In the genomic region with DNA sequence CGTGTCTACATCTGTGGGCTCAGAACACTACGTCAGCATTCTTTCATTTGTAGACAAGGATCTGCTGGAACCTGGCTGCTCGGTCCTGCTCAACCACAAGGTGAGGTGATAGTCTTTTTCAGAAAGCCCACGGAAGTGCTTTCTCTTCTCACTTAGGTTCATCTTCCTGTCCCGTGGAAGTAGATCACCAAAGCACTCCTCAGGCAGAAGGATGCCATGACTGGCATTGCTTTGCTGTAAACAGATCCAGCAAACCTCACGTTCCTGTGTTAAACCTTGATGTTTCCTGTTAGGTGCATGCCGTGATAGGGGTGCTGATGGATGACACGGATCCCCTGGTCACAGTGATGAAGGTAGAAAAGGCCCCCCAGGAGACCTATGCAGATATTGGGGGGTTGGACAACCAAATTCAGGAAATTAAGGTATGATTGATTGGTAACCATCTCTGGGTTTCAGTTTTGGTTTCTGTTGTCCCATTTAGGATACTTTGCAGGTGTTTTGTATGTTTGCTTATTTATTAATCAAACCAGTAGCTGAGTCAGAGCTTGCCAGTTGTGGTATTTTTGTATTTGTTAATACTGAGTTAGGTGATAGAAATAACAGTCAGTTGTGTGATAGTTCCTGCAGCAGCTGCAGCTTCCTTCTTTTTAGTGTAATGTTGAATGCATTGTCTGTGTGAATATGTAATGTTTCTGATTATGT, we compare ENCODE assay signal across 12 cellular contexts. TPM values are rescaled to one million over a fixed set of nuclear protein-coding genes. Genes with fewer than 3 reads are reported as not detected.
DNase-seq lines count a peak whose midpoint lies in the region; ATAC-seq, FAIRE-seq and TF ChIP-seq lines count a peak whose summit lies in the region.
"Had no signal": no experiment of that assay in that cellular context is flagged by ENCODE, and none has a peak within 500 bp of the region (broad histone marks: within the 10 kb centered on the region; RNA-seq: fewer than 3 reads in every experiment).

No MANE protein-coding gene starts in this region.

- CTCF ChIA-PET in GM12878 (lab: Yijun Ruan, JAX) (interaction anchor here (1.3 to 1.6 kb wide), 2 partner anchors 28 to 324 kb away, joined by 3 read pairs; no protein-coding TSS in a partner anchor), Calu3 (lab: Charles Lee) (interaction anchor here (0.8 to 1.3 kb wide), 2 partner anchors 8 to 38 kb away, joined by 3 to 4 read pairs; a partner anchor contains a TSS)

- in situ Hi-C loops in GM12878 (cut with MboI) = no loop called here

- H3K4me1 Mint-ChIP-seq in Calu3 (ENCODE audit: low read depth, unreplicated experiment) = no peaks in the 10 kb centered on the region
- peaks cover 1% of the 10 kb centered on the region; the same call in 1 of the 2 replicates for H3K4me1 Mint-ChIP-seq in HFFc6 (ENCODE audit: low read depth)
- peaks cover 2 to 3% (median 2%) of the 10 kb centered on the region in 4 donors for H3K4me1 Mint-ChIP-seq in naive thymus-derived CD8-positive, alpha-beta T cell

- no peak overlapping the region for H3K9ac ChIP-seq in GM12878 (ENCODE audit: control insufficient read depth, insufficient read depth, low read length)

- no peak overlapping the region for H3K4me3 Mint-ChIP-seq in Calu3 (ENCODE audit: low read depth, unreplicated experiment)
- H3K4me3 Mint-ChIP-seq in HFFc6 = no peak overlapping the region
- H3K4me3 Mint-ChIP-seq in naive thymus-derived CD8-positive, alpha-beta T cell = no peak overlapping the region

- H3K27ac Mint-ChIP-seq in Calu3 (ENCODE audit: unreplicated experiment) (no peak overlapping the region), HFFc6 (no peak overlapping the region)
- H3K27ac Mint-ChIP-seq in naive thymus-derived CD8-positive, alpha-beta T cell = peak overlapping the region in 3 of 10 donors; percentile 41 to 55 (median 51)

- no peak for TF ChIP-seq POLR2A in GM12878 (IDR thresholded peaks at IDR 0.05; ENCODE audit: low read depth, low read length)

- RAD21 ChIA-PET in GM12878 (lab: Charles Lee; ENCODE audit: unreplicated experiment) = no interaction called here

- intact Hi-C loops in GM12878 (cut with micrococcal nuclease; ENCODE audit: unreplicated experiment) (no loop called here), Calu3 (cut with micrococcal nuclease; ENCODE audit: unreplicated experiment) (no loop called here)

- TF ChIP-seq RAD21 in GM12878 (IDR thresholded peaks at IDR 0.05; ENCODE audit: insufficient read depth, low read depth, low read length) = no peak

- H3K4me2 ChIP-seq in GM12878 (ENCODE audit: control insufficient read depth, insufficient read depth) = no peak overlapping the region

- FAIRE-seq in GM12878 (lab: Jason Lieb, UNC) = no peak
- FAIRE-seq: bronchial epithelial cell had no signal

- no peak for DNase-seq in GM12878 (ENCODE audit: low read depth, low spot score)
- no peak for DNase-seq in Calu3
- DNase-seq in HFFc6 = no peak
- DNase-seq in naive thymus-derived CD8-positive, alpha-beta T cell = no peak
- DNase-seq: esophagus squamous epithelium, Karpas-422, NCI-H510A treated with DMSO at 0.1 percent for 48 hours had no signal

- SMC1A ChIA-PET in GM12878 (lab: Charles Lee; ENCODE audit: uncharacterized antibody, unreplicated experiment) = interaction anchor here (1.1 kb wide), 1 partner anchor 25 kb away, joined by 3 read pairs; no protein-coding TSS in a partner anchor

- no peak overlapping the region for H3K4me3 ChIP-seq in GM12878
- H3K4me3 ChIP-seq: esophagus squamous epithelium, SK-N-MC had no signal

- no peak overlapping the region for H2AFZ ChIP-seq in GM12878 (ENCODE audit: control insufficient read depth, low read depth, low read length)

- no peaks in the 10 kb centered on the region for H3K9me3 ChIP-seq in GM12878 (replicated peaks; ENCODE audit: control insufficient read depth, insufficient read depth, low read length)
- H3K9me3 ChIP-seq: esophagus squamous epithelium had no signal

- TF ChIP-seq EP300 in GM12878 (IDR thresholded peaks at IDR 0.05; ENCODE audit: borderline replicate concordance in 1 of 2, control insufficient read depth in 1 of 2, low read depth in 2 of 2, low read length in 2 of 2) = no peak

- H3K27me3 Mint-ChIP-seq in Calu3 (ENCODE audit: unreplicated experiment) (no peaks in the 10 kb centered on the region), HFFc6 (ENCODE audit: insufficient read depth) (no peaks in the 10 kb centered on the region; the same call in 1 of the 2 replicates)
- H3K27me3 Mint-ChIP-seq in naive thymus-derived CD8-positive, alpha-beta T cell = no peaks in the 10 kb centered on the region

- POLR2A ChIA-PET in GM12878 (lab: Charles Lee) = no interaction called here
- POLR2A ChIA-PET in naive thymus-derived CD8-positive, alpha-beta T cell (lab: Charles Lee) = no interaction called here

- H3K4me1 ChIP-seq in GM12878 (ENCODE audit: control insufficient read depth, insufficient read depth, low read length) = 0 out of 2 replicates have a peak, but pooled peaks cover 3% of the 10 kb centered on the region

- ATAC-seq in GM19025 (IDR thresholded peaks at IDR 0.05; ENCODE audit: low read depth, unreplicated experiment) (peak; percentile 81), GM21528 (IDR thresholded peaks at IDR 0.05; ENCODE audit: low FRiP score, unreplicated experiment) (peak; percentile 83), HG03139 (IDR thresholded peaks at IDR 0.05; ENCODE audit: unreplicated experiment) (peak; percentile 82), GM12878 (peak; percentile 78)
- no peak for ATAC-seq in naive thymus-derived CD8-positive, alpha-beta T cell

- TF ChIP-seq CTCF in GM12878 (IDR thresholded peaks at IDR 0.05 in 2 of 3, conservative IDR thresholded peaks at IDR 0.05 in 1 of 3; ENCODE audit: control insufficient read depth in 2 of 3, extremely low read depth in 1 of 3, insufficient read depth in 1 of 3, low read depth in 3 of 3, low read length in 3 of 3) (no peak), Calu3 (IDR thresholded peaks at IDR 0.05; ENCODE audit: unreplicated experiment) (no peak), HFFc6 (IDR thresholded peaks at IDR 0.05) (no peak)

- H3K36me3 ChIP-seq in GM12878 (ENCODE audit: control insufficient read depth in 2 of 2, insufficient read depth in 2 of 2, low read length in 1 of 2) = peaks cover 20 to 43% of the 10 kb centered on the region in 2 experiments

- BruUV-seq in GM12878 (replicated peaks; lab: Mats Ljungman, UMichigan) (no TSS peak), Calu3 (replicated peaks; lab: Mats Ljungman, UMichigan) (no TSS peak)

- H3K27me3 ChIP-seq in GM12878 (replicated peaks in 1 of 2; ENCODE audit: control insufficient read depth in 2 of 2, insufficient read depth in 2 of 2, low read length in 1 of 2) = no peaks in the 10 kb centered on the region
- H3K27me3 ChIP-seq: esophagus squamous epithelium had no signal

- H3K9me3 Mint-ChIP-seq in Calu3 (ENCODE audit: low read depth, unreplicated experiment) = no peaks in the 10 kb centered on the region
- H3K9me3 Mint-ChIP-seq in HFFc6 = no peaks in the 10 kb centered on the region
- peaks cover 0 to 2% (median 0%) of the 10 kb centered on the region in 9 donors for H3K9me3 Mint-ChIP-seq in naive thymus-derived CD8-positive, alpha-beta T cell

- peaks cover 29% of the 10 kb centered on the region for H3K36me3 Mint-ChIP-seq in Calu3 (ENCODE audit: insufficient read depth, unreplicated experiment)
- H3K36me3 Mint-ChIP-seq in HFFc6 (ENCODE audit: low read depth) = peaks cover 34% of the 10 kb centered on the region
- H3K36me3 Mint-ChIP-seq in naive thymus-derived CD8-positive, alpha-beta T cell = peaks cover 6 to 88% (median 28%) of the 10 kb centered on the region in 3 donors

- H3K27ac ChIP-seq in GM12878 (ENCODE audit: control insufficient read depth, insufficient read depth) = 0 out of 2 replicates have a peak overlapping the region, but pooled peaks have one; percentile 1
- H3K27ac ChIP-seq: esophagus squamous epithelium, SK-N-MC had no signal

- WGBS in GM12878 (ENCODE audit: insufficient coverage, insufficient replicate concordance, low lambda C conversion rate, missing lambda C conversion rate) = 30% methylated on average over 8 of the region's 8 CpGs

- H3K79me2 ChIP-seq in GM12878 (ENCODE audit: control insufficient read depth, insufficient read depth, low read length) = peaks cover 1% of the 10 kb centered on the region; the same call in 1 of the 2 replicates

- H4K20me1 ChIP-seq in GM12878 (ENCODE audit: control insufficient read depth, insufficient read depth) = no peaks in the 10 kb centered on the region

TF ChIP-seq in GM12878, 131 proteins besides CTCF, POLR2A, EP300 and RAD21 (continues in another document):
- no peak for TF ChIP-seq SUPT20H (IDR thresholded peaks at IDR 0.05; ENCODE audit: borderline replicate concordance, control insufficient read depth, low read depth, low read length)
- TF ChIP-seq, protein P1, sequence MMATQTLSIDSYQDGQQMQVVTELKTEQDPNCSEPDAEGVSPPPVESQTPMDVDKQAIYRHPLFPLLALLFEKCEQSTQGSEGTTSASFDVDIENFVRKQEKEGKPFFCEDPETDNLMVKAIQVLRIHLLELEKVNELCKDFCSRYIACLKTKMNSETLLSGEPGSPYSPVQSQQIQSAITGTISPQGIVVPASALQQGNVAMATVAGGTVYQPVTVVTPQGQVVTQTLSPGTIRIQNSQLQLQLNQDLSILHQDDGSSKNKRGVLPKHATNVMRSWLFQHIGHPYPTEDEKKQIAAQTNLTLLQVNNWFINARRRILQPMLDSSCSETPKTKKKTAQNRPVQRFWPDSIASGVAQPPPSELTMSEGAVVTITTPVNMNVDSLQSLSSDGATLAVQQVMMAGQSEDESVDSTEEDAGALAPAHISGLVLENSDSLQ (IDR thresholded peaks at IDR 0.05) = peak; percentile 85

RNA-seq across cellular contexts. Expression of a gene that starts 7.5 kb away (rescaled TPM):
- 34.5 and 36.4 TPM in 2 replicates for total RNA-seq in GM12878 (2013; cell fraction: nucleolus; rRNA removed)
- 112 and 129 TPM in 2 replicates for total RNA-seq in GM12878 (2014; rRNA removed)
- total RNA-seq in GM12878 (2014; rRNA removed; fragmentation: Illumina TruSeq; extraction: Trizol) = 260 and 277 TPM in 2 replicates
- total RNA-seq in GM12878 (2021) = 91.5 and 97.4 TPM in 2 replicates
- 70.6 TPM for polyA plus RNA-seq in GM12878 (2011; ENCODE audit: low read depth)
- 160 and 232 TPM in 2 replicates for polyA plus RNA-seq in GM12878 (2011; rRNA removed)
- 59.7 and 67.4 TPM in 2 replicates for polyA plus RNA-seq in GM12878 (2011; cell fraction: cytosol; rRNA removed)
- 58.3 and 62.8 TPM in 2 replicates for polyA plus RNA-seq in GM12878 (2011; cell fraction: nucleus; rRNA removed)
- 64.2 and 108 TPM in 2 replicates for polyA plus RNA-seq in GM12878 (2012)
- polyA plus RNA-seq in GM12878 (2014; fragmentation: Illumina TruSeq; extraction: Trizol) = 286 and 401 TPM in 2 replicates
- 100 to 1,000 TPM; 194 to 255 TPM for polyA plus RNA-seq in GM12878 (2014; fragmentation: Nextera tagmentation; extraction: Ambion mirVana)
- 114 and 135 TPM in 2 replicates for polyA plus RNA-seq in GM12878 (2014; rRNA removed)
- polyA plus RNA-seq in GM12878 (2016; fragmentation: Nextera tagmentation; extraction: Ambion mirVana) = 100 to 1,000 TPM; 224 to 226 TPM
- 48.7 and 62.2 TPM in 2 replicates for polyA minus RNA-seq in GM12878 (2011; rRNA and poly(A)+ RNA removed)
- 24.9 and 25.0 TPM in 2 replicates for polyA minus RNA-seq in GM12878 (2011; cell fraction: cytosol; rRNA and poly(A)+ RNA removed)
- polyA minus RNA-seq in GM12878 (2011; cell fraction: nucleus; rRNA and poly(A)+ RNA removed) = 9.9 and 18.2 TPM in 2 replicates
- 147 and 149 TPM in 2 replicates for total RNA-seq in Calu3 (2022)
- total RNA-seq in HFFc6 (2021; fragmentation: NEBNext Ultra II Directional; extraction: Animal tissue kit (Norgen Biotek cat#: 25700)) = 100 to 1,000 TPM; 135 to 154 (median 150) TPM
- total RNA-seq in naive thymus-derived CD8-positive, alpha-beta T cell = 10 to 100 TPM; 57.9 to 60.0 TPM
- 100 to 1,000 TPM in 2 of 3 donors, 10 to 100 TPM in 1; 92.8 to 117 (median 109) TPM for polyA plus RNA-seq in naive thymus-derived CD8-positive, alpha-beta T cell

Comparison
In these comparisons a context has a peak if more than half of its experiments do, and no peak if none do; other contexts are left out.
1. ATAC-seq: peak in GM19025 (single experiment), GM21528 (single experiment), HG03139 (single experiment) and GM12878 (single experiment); none in naive thymus-derived CD8-positive, alpha-beta T cell (0 of 2).